ENCODE assay signal across 2 cellular contexts in genomic region chr10:71266918-71267442, GRCh38.
TF ChIP-seq lines count a peak whose summit lies in the region.

No MANE protein-coding gene starts in this region.

TF ChIP-seq in SK-N-SH, 30 proteins besides CTCF, POLR2A, EP300 and RAD21 (continued from another document):
- no peak for TF ChIP-seq USF1 (IDR thresholded peaks at IDR 0.05; ENCODE audit: borderline replicate concordance, low read depth)
- no peak for TF ChIP-seq GATA2 (CRISPR knock-in tag; IDR thresholded peaks at IDR 0.05)
- no peak for TF ChIP-seq IRF3 (IDR thresholded peaks at IDR 0.05; ENCODE audit: low read depth, low read length)
- TF ChIP-seq TEAD4 (IDR thresholded peaks at IDR 0.05; ENCODE audit: borderline replicate concordance, insufficient read depth): no peak
- TF ChIP-seq ZBTB33 (IDR thresholded peaks at IDR 0.05; ENCODE audit: borderline replicate concordance, low read depth): no peak
- TF ChIP-seq FOXM1 (IDR thresholded peaks at IDR 0.05; ENCODE audit: low read depth): no peak
- TF ChIP-seq JUND (IDR thresholded peaks at IDR 0.05): no peak
- no peak for TF ChIP-seq MAX (IDR thresholded peaks at IDR 0.05; ENCODE audit: low read depth)
- no peak for TF ChIP-seq GABPA (IDR thresholded peaks at IDR 0.05; ENCODE audit: low read depth)
- no peak for TF ChIP-seq NFIC (IDR thresholded peaks at IDR 0.05; ENCODE audit: borderline replicate concordance)
- TF ChIP-seq RXRA (IDR thresholded peaks at IDR 0.05; ENCODE audit: borderline replicate concordance, low read depth): no peak
- no peak for TF ChIP-seq MXI1 (IDR thresholded peaks at IDR 0.05; ENCODE audit: low read depth, low read length)
- no peak for TF ChIP-seq MEF2A (IDR thresholded peaks at IDR 0.05; ENCODE audit: borderline replicate concordance, low read depth)
- no peak for TF ChIP-seq ELF1 (IDR thresholded peaks at IDR 0.05)

TF ChIP-seq in WTC11, 78 proteins besides CTCF, POLR2A, EP300 and RAD21 (continued from another document):
- TF ChIP-seq HMGXB4 (CRISPR knock-in tag; IDR thresholded peaks at IDR 0.05): no peak
- no peak for TF ChIP-seq NR1H2 (CRISPR knock-in tag; IDR thresholded peaks at IDR 0.05)
- TF ChIP-seq ZNF423 (CRISPR knock-in tag; IDR thresholded peaks at IDR 0.05): no peak
- TF ChIP-seq IRF2 (CRISPR knock-in tag; IDR thresholded peaks at IDR 0.05; ENCODE audit: borderline replicate concordance, low read depth): no peak
- TF ChIP-seq ZNF263 (CRISPR knock-in tag; IDR thresholded peaks at IDR 0.05; ENCODE audit: low read depth): no peak
- no peak for TF ChIP-seq NFATC4 (CRISPR knock-in tag; IDR thresholded peaks at IDR 0.05)
- no peak for TF ChIP-seq ATF3 (CRISPR knock-in tag; conservative IDR thresholded peaks at IDR 0.05)
TF ChIP-seq in WTC11: peak in this region for 0.
